Comparison of ENCODE assay signal across 1 cellular context in the genomic region with DNA sequence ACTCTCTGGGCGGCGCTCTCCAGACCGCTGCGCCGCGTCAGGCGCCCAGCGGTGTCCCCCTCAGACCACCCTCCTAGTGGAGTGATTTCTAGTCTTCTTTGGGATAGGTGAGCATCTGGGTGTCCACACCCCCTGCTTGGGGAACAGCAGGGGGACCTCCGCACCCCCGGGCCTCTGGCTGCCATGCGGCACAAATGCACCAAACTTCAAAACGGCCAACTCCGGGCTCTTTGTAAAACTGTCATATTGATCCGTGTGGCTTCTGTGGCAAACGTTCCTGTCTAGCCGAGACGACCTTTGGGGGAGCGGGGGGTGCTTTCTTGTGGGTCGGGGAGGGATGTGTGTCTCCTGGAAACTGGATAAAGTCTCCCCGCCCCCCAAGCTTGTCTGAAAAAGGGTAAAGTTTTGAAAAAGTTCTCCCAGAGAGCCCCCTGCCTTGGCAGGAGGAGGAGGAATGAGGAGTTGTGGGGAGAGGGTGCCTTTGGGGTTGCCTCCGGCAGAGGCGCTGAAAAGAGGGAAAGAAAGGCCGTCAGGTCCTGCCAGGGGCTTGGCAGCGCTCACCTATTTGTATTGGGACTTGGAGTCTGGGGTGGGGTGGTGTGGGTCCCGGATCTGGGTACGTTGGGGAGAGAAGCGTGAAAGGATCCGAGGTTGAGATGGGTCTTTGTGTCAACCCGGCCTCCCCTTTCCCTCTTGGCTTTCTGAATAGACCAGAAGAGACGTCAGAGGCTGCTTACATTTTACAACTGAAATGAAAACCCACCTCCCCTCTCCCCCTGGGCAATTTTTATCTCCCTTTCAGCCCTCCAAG.
TF ChIP-seq lines count a peak whose summit lies in the region.

No MANE protein-coding gene starts in this region.

TF ChIP-seq in HCT116, 20 proteins besides CTCF, POLR2A, EP300 and RAD21 (continued from another document):
- TF ChIP-seq, protein P1, sequence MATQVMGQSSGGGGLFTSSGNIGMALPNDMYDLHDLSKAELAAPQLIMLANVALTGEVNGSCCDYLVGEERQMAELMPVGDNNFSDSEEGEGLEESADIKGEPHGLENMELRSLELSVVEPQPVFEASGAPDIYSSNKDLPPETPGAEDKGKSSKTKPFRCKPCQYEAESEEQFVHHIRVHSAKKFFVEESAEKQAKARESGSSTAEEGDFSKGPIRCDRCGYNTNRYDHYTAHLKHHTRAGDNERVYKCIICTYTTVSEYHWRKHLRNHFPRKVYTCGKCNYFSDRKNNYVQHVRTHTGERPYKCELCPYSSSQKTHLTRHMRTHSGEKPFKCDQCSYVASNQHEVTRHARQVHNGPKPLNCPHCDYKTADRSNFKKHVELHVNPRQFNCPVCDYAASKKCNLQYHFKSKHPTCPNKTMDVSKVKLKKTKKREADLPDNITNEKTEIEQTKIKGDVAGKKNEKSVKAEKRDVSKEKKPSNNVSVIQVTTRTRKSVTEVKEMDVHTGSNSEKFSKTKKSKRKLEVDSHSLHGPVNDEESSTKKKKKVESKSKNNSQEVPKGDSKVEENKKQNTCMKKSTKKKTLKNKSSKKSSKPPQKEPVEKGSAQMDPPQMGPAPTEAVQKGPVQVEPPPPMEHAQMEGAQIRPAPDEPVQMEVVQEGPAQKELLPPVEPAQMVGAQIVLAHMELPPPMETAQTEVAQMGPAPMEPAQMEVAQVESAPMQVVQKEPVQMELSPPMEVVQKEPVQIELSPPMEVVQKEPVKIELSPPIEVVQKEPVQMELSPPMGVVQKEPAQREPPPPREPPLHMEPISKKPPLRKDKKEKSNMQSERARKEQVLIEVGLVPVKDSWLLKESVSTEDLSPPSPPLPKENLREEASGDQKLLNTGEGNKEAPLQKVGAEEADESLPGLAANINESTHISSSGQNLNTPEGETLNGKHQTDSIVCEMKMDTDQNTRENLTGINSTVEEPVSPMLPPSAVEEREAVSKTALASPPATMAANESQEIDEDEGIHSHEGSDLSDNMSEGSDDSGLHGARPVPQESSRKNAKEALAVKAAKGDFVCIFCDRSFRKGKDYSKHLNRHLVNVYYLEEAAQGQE (IDR thresholded peaks at IDR 0.05; ENCODE audit: low read depth) = no peak
- TF ChIP-seq ZNF274 (IDR thresholded peaks at IDR 0.05; ENCODE audit: low read depth, low read length) = no peak
- no peak for TF ChIP-seq EZH2phosphoT487 (IDR thresholded peaks at IDR 0.05; ENCODE audit: borderline replicate concordance)
- no peak for TF ChIP-seq SP1 (IDR thresholded peaks at IDR 0.05; ENCODE audit: low read depth)
- TF ChIP-seq, protein P2, sequence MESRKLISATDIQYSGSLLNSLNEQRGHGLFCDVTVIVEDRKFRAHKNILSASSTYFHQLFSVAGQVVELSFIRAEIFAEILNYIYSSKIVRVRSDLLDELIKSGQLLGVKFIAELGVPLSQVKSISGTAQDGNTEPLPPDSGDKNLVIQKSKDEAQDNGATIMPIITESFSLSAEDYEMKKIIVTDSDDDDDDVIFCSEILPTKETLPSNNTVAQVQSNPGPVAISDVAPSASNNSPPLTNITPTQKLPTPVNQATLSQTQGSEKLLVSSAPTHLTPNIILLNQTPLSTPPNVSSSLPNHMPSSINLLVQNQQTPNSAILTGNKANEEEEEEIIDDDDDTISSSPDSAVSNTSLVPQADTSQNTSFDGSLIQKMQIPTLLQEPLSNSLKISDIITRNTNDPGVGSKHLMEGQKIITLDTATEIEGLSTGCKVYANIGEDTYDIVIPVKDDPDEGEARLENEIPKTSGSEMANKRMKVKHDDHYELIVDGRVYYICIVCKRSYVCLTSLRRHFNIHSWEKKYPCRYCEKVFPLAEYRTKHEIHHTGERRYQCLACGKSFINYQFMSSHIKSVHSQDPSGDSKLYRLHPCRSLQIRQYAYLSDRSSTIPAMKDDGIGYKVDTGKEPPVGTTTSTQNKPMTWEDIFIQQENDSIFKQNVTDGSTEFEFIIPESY (IDR thresholded peaks at IDR 0.05; ENCODE audit: extremely low read depth, insufficient replicate concordance, low read length) = no peak
- TF ChIP-seq POLR2AphosphoS5 (IDR thresholded peaks at IDR 0.05; ENCODE audit: low read depth, low read length) = no peak
- TF ChIP-seq CEBPB (IDR thresholded peaks at IDR 0.05; ENCODE audit: low read depth) = no peak
- no peak for TF ChIP-seq SRF (IDR thresholded peaks at IDR 0.05; ENCODE audit: low read depth)
- TF ChIP-seq CBX3 (IDR thresholded peaks at IDR 0.05; ENCODE audit: low read depth) = no peak
